22 cellular contexts compared by ENCODE assay signal in the genomic region with DNA sequence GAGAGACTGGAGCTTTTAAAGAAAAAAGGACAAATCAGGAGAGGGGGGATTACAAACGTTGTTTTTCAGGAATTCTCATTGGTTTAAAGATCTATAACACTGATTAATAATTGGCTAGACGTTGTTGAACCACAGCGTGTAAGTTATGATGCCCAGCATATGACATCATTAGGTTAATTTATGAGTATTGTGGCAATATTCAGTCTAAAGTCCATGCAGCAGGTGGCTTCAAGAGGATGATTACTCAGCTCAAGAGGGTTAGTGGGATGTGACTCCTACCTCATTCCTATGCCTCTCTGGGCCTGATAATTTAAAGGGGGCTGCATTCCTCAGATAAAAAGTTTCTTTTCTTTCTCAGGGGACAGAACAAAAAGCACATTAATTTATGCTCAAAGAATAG.
DNase-seq lines count a peak whose midpoint lies in the region; ATAC-seq, FAIRE-seq and TF ChIP-seq lines count a peak whose summit lies in the region.
"Had no signal": no experiment of that assay in that cellular context is flagged by ENCODE, and none has a peak within 500 bp of the region (broad histone marks: within the 10 kb centered on the region; RNA-seq: fewer than 3 reads in every experiment).

No MANE protein-coding gene starts in this region.

- H3K27ac ChIP-seq in OCI-LY3 (ENCODE audit: low read length), result peak overlapping the region; percentile 75
- H3K27ac ChIP-seq in small intestine (ENCODE audit: low read depth in 1 of 2, low read length in 1 of 2), result no peak overlapping the region
- H3K27ac ChIP-seq: C4-2B, cardiac muscle cell, KMS-11 had no signal

- H4K20me1 ChIP-seq in OCI-LY3 (ENCODE audit: insufficient read depth, low read length), result no peaks in the 10 kb centered on the region

- DNase-seq in NCI-H2107 treated with DMSO at 0.1 percent for 48 hours (lab: John Stamatoyannopoulos, UW; ENCODE audit: unreplicated experiment) (peak; percentile 54), NCI-H2107 (lab: John Stamatoyannopoulos, UW) (no peak), NCI-H2081 (lab: John Stamatoyannopoulos, UW) (peak; percentile 21 to 73), small intestine (peak; percentile 46)
- no peak for DNase-seq in NK-92 treated with Interleukin-12 subunit alpha and Interleukin-12 subunit beta, amount 100 ng/mL, for 24 hours (lab: John Stamatoyannopoulos, UW)
- DNase-seq: 8988T; activated CD4-positive, alpha-beta memory T cell treated with anti-CD3 and anti-CD28 coated beads for 36 hours; activated naive CD8-positive, alpha-beta T cell treated with anti-CD3 and anti-CD28 coated beads, Interleukin-2, amount 10 ng/mL, durations not matched to agents 7 days and 5 days; activated T-cell treated with anti-CD3 and anti-CD28 coated beads, Interleukin-2, amount 50 U/mL, for 72 hours; EL; naive thymus-derived CD4-positive, alpha-beta T cell; NCI-H2171 treated with DMSO at 0.1 percent for 48 hours; stimulated activated naive CD4-positive, alpha-beta T cell had no signal

- WGBS in small intestine, 3 donors, result 9 to 34% (median 15%) methylated on average over 3 of the region's 3 CpGs

- no peak overlapping the region for H3K9ac ChIP-seq in OCI-LY3 (ENCODE audit: low read length)
- H3K9ac ChIP-seq: KMS-11 had no signal

- TF ChIP-seq CTCF in OCI-LY3 (IDR thresholded peaks at IDR 0.05; ENCODE audit: low read depth, low read length), result no peak

- no peaks in the 10 kb centered on the region for H3K79me2 ChIP-seq in OCI-LY3 (ENCODE audit: low read length)

- ATAC-seq in GM21515 (IDR thresholded peaks at IDR 0.05; ENCODE audit: unreplicated experiment), result no peak
- no peak for ATAC-seq in SK-N-SH treated with all-trans-retinoic acid at 6 μM for 48 hours
- ATAC-seq: activated T-cell treated with anti-CD3 and anti-CD28 coated beads, Interleukin-2, amount 50 U/mL, for 72 hours; esophagus mucosa; naive thymus-derived CD4-positive, alpha-beta T cell; Panc1 had no signal

- no peaks in the 10 kb centered on the region for H3K27me3 ChIP-seq in OCI-LY3 (ENCODE audit: low read depth, low read length)
- no peaks in the 10 kb centered on the region for H3K27me3 ChIP-seq in small intestine (ENCODE audit: control insufficient read depth in 2 of 2, insufficient read depth in 2 of 2, low read length in 2 of 2)
- H3K27me3 ChIP-seq: cardiac muscle cell had no signal

- no peak for FAIRE-seq in small intestine (lab: Jason Lieb, UNC)

- H2AFZ ChIP-seq in OCI-LY3 (ENCODE audit: low read depth, low read length), result peak overlapping the region; percentile 70; the same call in 1 of the 2 replicates

- H3K4me1 ChIP-seq in OCI-LY3 (ENCODE audit: low read length), result peaks cover 20% of the 10 kb centered on the region
- H3K4me1 ChIP-seq in small intestine (ENCODE audit: control insufficient read depth in 2 of 2, insufficient read depth in 1 of 2, low read depth in 1 of 2, low read length in 1 of 2), result no peaks in the 10 kb centered on the region

- H3K9me3 ChIP-seq in OCI-LY3 (ENCODE audit: insufficient read depth, low read length) (no peaks in the 10 kb centered on the region), small intestine (ENCODE audit: control insufficient read depth, low read depth) (no peaks in the 10 kb centered on the region)

- peak overlapping the region; percentile 64 for H3K4me2 ChIP-seq in OCI-LY3 (ENCODE audit: low read length)
- H3K4me2 ChIP-seq: KMS-11 had no signal

- H3K4me3 ChIP-seq in OCI-LY3 (ENCODE audit: low read length) (peak overlapping the region; percentile 31), small intestine (ENCODE audit: low read depth in 1 of 2, low read length in 2 of 2) (no peak overlapping the region)
- H3K4me3 ChIP-seq: cardiac muscle cell, lung had no signal

- H3K36me3 ChIP-seq in OCI-LY3 (replicated peaks; ENCODE audit: low read depth, low read length) (no peaks in the 10 kb centered on the region), small intestine (ENCODE audit: control insufficient read depth in 2 of 2, insufficient read depth in 2 of 2, low read length in 2 of 2) (no peaks in the 10 kb centered on the region)
- H3K36me3 ChIP-seq: cardiac muscle cell had no signal

TF ChIP-seq in SK-N-SH treated with all-trans-retinoic acid at 6 μM for 48 hours, 23 proteins besides CTCF, POLR2A, EP300 and RAD21 (continues in another document):
- TF ChIP-seq CSDC2 (CRISPR knock-in tag; IDR thresholded peaks at IDR 0.05) (no peak), ZNF565 (CRISPR knock-in tag; conservative IDR thresholded peaks at IDR 0.05; ENCODE audit: low read depth) (no peak), PPARA (CRISPR knock-in tag; IDR thresholded peaks at IDR 0.05; ENCODE audit: borderline replicate concordance) (no peak), ZFP3 (CRISPR knock-in tag; IDR thresholded peaks at IDR 0.05) (no peak), RARB (CRISPR knock-in tag; IDR thresholded peaks at IDR 0.05) (no peak), TOX (CRISPR knock-in tag; IDR thresholded peaks at IDR 0.05; ENCODE audit: borderline replicate concordance) (no peak), SNAI2 (CRISPR knock-in tag; IDR thresholded peaks at IDR 0.05) (no peak), ZC3H10 (CRISPR knock-in tag; IDR thresholded peaks at IDR 0.05) (no peak), ISL1 (CRISPR knock-in tag; IDR thresholded peaks at IDR 0.05) (no peak), ZNF70 (CRISPR knock-in tag; IDR thresholded peaks at IDR 0.05) (no peak), TCF4 (CRISPR knock-in tag; IDR thresholded peaks at IDR 0.05; ENCODE audit: borderline replicate concordance) (no peak), ZNF8 (CRISPR knock-in tag; IDR thresholded peaks at IDR 0.05) (no peak), GLIS3 (CRISPR knock-in tag; IDR thresholded peaks at IDR 0.05) (no peak), ARNTL (CRISPR knock-in tag; IDR thresholded peaks at IDR 0.05; ENCODE audit: borderline replicate concordance, low read depth) (no peak), OSR1 (CRISPR knock-in tag; IDR thresholded peaks at IDR 0.05) (no peak)
- TF ChIP-seq, protein P1, sequence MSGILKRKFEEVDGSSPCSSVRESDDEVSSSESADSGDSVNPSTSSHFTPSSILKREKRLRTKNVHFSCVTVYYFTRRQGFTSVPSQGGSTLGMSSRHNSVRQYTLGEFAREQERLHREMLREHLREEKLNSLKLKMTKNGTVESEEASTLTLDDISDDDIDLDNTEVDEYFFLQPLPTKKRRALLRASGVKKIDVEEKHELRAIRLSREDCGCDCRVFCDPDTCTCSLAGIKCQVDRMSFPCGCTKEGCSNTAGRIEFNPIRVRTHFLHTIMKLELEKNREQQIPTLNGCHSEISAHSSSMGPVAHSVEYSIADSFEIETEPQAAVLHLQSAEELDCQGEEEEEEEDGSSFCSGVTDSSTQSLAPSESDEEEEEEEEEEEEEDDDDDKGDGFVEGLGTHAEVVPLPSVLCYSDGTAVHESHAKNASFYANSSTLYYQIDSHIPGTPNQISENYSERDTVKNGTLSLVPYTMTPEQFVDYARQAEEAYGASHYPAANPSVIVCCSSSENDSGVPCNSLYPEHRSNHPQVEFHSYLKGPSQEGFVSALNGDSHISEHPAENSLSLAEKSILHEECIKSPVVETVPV (CRISPR knock-in tag; IDR thresholded peaks at IDR 0.05), result no peak
- TF ChIP-seq, protein P2, sequence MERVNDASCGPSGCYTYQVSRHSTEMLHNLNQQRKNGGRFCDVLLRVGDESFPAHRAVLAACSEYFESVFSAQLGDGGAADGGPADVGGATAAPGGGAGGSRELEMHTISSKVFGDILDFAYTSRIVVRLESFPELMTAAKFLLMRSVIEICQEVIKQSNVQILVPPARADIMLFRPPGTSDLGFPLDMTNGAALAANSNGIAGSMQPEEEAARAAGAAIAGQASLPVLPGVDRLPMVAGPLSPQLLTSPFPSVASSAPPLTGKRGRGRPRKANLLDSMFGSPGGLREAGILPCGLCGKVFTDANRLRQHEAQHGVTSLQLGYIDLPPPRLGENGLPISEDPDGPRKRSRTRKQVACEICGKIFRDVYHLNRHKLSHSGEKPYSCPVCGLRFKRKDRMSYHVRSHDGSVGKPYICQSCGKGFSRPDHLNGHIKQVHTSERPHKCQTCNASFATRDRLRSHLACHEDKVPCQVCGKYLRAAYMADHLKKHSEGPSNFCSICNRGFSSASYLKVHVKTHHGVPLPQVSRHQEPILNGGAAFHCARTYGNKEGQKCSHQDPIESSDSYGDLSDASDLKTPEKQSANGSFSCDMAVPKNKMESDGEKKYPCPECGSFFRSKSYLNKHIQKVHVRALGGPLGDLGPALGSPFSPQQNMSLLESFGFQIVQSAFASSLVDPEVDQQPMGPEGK (CRISPR knock-in tag; IDR thresholded peaks at IDR 0.05; ENCODE audit: borderline replicate concordance), result no peak
- TF ChIP-seq, protein P3, sequence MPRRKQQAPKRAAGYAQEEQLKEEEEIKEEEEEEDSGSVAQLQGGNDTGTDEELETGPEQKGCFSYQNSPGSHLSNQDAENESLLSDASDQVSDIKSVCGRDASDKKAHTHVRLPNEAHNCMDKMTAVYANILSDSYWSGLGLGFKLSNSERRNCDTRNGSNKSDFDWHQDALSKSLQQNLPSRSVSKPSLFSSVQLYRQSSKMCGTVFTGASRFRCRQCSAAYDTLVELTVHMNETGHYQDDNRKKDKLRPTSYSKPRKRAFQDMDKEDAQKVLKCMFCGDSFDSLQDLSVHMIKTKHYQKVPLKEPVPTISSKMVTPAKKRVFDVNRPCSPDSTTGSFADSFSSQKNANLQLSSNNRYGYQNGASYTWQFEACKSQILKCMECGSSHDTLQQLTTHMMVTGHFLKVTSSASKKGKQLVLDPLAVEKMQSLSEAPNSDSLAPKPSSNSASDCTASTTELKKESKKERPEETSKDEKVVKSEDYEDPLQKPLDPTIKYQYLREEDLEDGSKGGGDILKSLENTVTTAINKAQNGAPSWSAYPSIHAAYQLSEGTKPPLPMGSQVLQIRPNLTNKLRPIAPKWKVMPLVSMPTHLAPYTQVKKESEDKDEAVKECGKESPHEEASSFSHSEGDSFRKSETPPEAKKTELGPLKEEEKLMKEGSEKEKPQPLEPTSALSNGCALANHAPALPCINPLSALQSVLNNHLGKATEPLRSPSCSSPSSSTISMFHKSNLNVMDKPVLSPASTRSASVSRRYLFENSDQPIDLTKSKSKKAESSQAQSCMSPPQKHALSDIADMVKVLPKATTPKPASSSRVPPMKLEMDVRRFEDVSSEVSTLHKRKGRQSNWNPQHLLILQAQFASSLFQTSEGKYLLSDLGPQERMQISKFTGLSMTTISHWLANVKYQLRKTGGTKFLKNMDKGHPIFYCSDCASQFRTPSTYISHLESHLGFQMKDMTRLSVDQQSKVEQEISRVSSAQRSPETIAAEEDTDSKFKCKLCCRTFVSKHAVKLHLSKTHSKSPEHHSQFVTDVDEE (CRISPR knock-in tag; IDR thresholded peaks at IDR 0.05), result no peak

Comparison
In these comparisons a context has a peak if more than half of its experiments do, and no peak if none do; other contexts are left out.
1. DNase-seq: peak in NCI-H2107 treated with DMSO at 0.1 percent for 48 hours (single experiment), NCI-H2081 (2 of 2) and small intestine (single experiment); none in NCI-H2107 (single experiment) and NK-92 treated with Interleukin-12 subunit alpha and Interleukin-12 subunit beta, amount 100 ng/mL, for 24 hours (single experiment).